In genomic region chr11:1852271-1852877, GRCh38 we compare ENCODE assay signal across 12 cellular contexts. TPM values are rescaled to one million over a fixed set of nuclear protein-coding genes. Genes with fewer than 3 reads are reported as not detected.
DNase-seq lines count a peak whose midpoint lies in the region; ATAC-seq, FAIRE-seq and TF ChIP-seq lines count a peak whose summit lies in the region.
"Had no signal": no experiment of that assay in that cellular context is flagged by ENCODE, and none has a peak within 500 bp of the region (broad histone marks: within the 10 kb centered on the region; RNA-seq: fewer than 3 reads in every experiment).

No MANE protein-coding gene starts in this region.

- BruUV-seq in Caco-2 (replicated peaks; lab: Mats Ljungman, UMichigan): no TSS peak

- no peaks in the 10 kb centered on the region for H3K36me3 ChIP-seq in CD8-positive, alpha-beta T cell (ENCODE audit: insufficient read depth, low read length)
- H3K36me3 ChIP-seq in Caco-2 (ENCODE audit: control insufficient read depth, insufficient read depth, low read length): no peaks in the 10 kb centered on the region

- POLR2A ChIA-PET in CD8-positive, alpha-beta T cell (lab: Charles Lee): interaction anchor here (0.6 to 5.3 kb wide), 11 partner anchors 15 to 158 kb away, joined by 3 to 34 read pairs (median 3); no protein-coding TSS in a partner anchor
- POLR2A ChIA-PET in Caco-2 (lab: Charles Lee): no interaction called here

- no peaks in the 10 kb centered on the region for H3K9me3 ChIP-seq in CD8-positive, alpha-beta T cell (ENCODE audit: low read length)
- no peaks in the 10 kb centered on the region for H3K9me3 ChIP-seq in T-helper 17 cell (ENCODE audit: control insufficient read depth, low read length, poor library complexity, severe bottlenecking)
- no peaks in the 10 kb centered on the region for H3K9me3 ChIP-seq in mononuclear cell (ENCODE audit: low read depth, low read length)
- no peaks in the 10 kb centered on the region for H3K9me3 ChIP-seq in Caco-2

- peak overlapping the region; percentile 94 for H3K4me3 Mint-ChIP-seq in CD8-positive, alpha-beta T cell
- H3K4me3 Mint-ChIP-seq in T-helper 17 cell (peak overlapping the region; percentile 100), Caco-2 (ENCODE audit: unreplicated experiment) (no peak overlapping the region)

- no peak for FAIRE-seq in frontal cortex (lab: Jason Lieb, UNC)

- H3K27me3 Mint-ChIP-seq in CD8-positive, alpha-beta T cell (ENCODE audit: low read depth): no peaks in the 10 kb centered on the region
- H3K27me3 Mint-ChIP-seq in T-helper 17 cell: no peaks in the 10 kb centered on the region
- H3K27me3 Mint-ChIP-seq in Caco-2 (ENCODE audit: insufficient read depth, unreplicated experiment): no peaks in the 10 kb centered on the region

- CTCF ChIA-PET in CD8-positive, alpha-beta T cell (lab: Charles Lee): interaction anchor here (0.8 to 8.3 kb wide), 10 partner anchors 11 to 301 kb away, joined by 3 to 74 read pairs (median 4); partner anchors contain the start of genes SYT8 and TNNI2
- CTCF ChIA-PET in Caco-2 (lab: Charles Lee): no interaction called here

- peaks cover 79% of the 10 kb centered on the region for H3K4me1 ChIP-seq in CD8-positive, alpha-beta T cell (ENCODE audit: insufficient read depth, low read length)
- H3K4me1 ChIP-seq in mononuclear cell (ENCODE audit: insufficient read depth, low read length) (peaks cover 91% of the 10 kb centered on the region), Caco-2 (no peaks in the 10 kb centered on the region)

- DNase-seq in CD8-positive, alpha-beta T cell: no peak
- DNase-seq in T-helper 17 cell (no peak), cerebellar nuclear complex (lab: John Stamatoyannopoulos, UW) (no peak), frontal cortex (ENCODE audit: low spot score in 2 of 2) (no peak), HUDEP-2 (lab: John Stamatoyannopoulos, UW; ENCODE audit: unreplicated experiment in 76 of 76) (no peak), Caco-2 (no peak)
- DNase-seq: foreskin fibroblast had no signal

- H3K27ac ChIP-seq in CD8-positive, alpha-beta T cell (ENCODE audit: low read depth, low read length): peak overlapping the region; percentile 91

- H3K36me3 Mint-ChIP-seq in CD8-positive, alpha-beta T cell: peaks cover 17% of the 10 kb centered on the region
- H3K36me3 Mint-ChIP-seq in T-helper 17 cell (ENCODE audit: low read depth): peaks cover 4% of the 10 kb centered on the region
- H3K36me3 Mint-ChIP-seq in Caco-2 (ENCODE audit: insufficient read depth, unreplicated experiment): no peaks in the 10 kb centered on the region

- ATAC-seq in CD8-positive, alpha-beta T cell: no peak
- ATAC-seq in GM21515 (IDR thresholded peaks at IDR 0.05; ENCODE audit: unreplicated experiment): peak; percentile 0
- ATAC-seq in T-helper 17 cell: no peak

- H3K27me3 ChIP-seq in CD8-positive, alpha-beta T cell (ENCODE audit: insufficient read depth, low read length): no peaks in the 10 kb centered on the region
- H3K27me3 ChIP-seq in mononuclear cell (ENCODE audit: insufficient read depth, low read length) (no peaks in the 10 kb centered on the region), Caco-2 (replicated peaks; ENCODE audit: control insufficient read depth, insufficient read depth, low read length) (no peaks in the 10 kb centered on the region)

- H3K27ac Mint-ChIP-seq in CD8-positive, alpha-beta T cell: peak overlapping the region; percentile 92
- H3K27ac Mint-ChIP-seq in T-helper 17 cell (peak overlapping the region; percentile 99), Caco-2 (ENCODE audit: unreplicated experiment) (no peak overlapping the region)

- H3K4me3 ChIP-seq in CD8-positive, alpha-beta T cell (ENCODE audit: low read depth, low read length): peak overlapping the region; percentile 100
- peak overlapping the region; percentile 88 for H3K4me3 ChIP-seq in mononuclear cell (ENCODE audit: low read length)
- H3K4me3 ChIP-seq in Caco-2 (ENCODE audit: low read depth, low read length): no peak overlapping the region

- intact Hi-C loops in CD8-positive, alpha-beta T cell (cut with DNase I, micrococcal nuclease): loop anchor here (2.0 to 10.0 kb wide), 4 partner anchors 18 to 542 kb away; no protein-coding TSS in a partner anchor
- intact Hi-C loops in Caco-2 (cut with micrococcal nuclease; ENCODE audit: unreplicated experiment): no loop called here

- peaks cover 66% of the 10 kb centered on the region for H3K4me1 Mint-ChIP-seq in CD8-positive, alpha-beta T cell (ENCODE audit: low read depth)
- peaks cover 39% of the 10 kb centered on the region for H3K4me1 Mint-ChIP-seq in T-helper 17 cell
- no peaks in the 10 kb centered on the region for H3K4me1 Mint-ChIP-seq in Caco-2 (ENCODE audit: low read depth, unreplicated experiment)

- H3K9me3 Mint-ChIP-seq in CD8-positive, alpha-beta T cell: no peaks in the 10 kb centered on the region
- H3K9me3 Mint-ChIP-seq in Caco-2 (ENCODE audit: unreplicated experiment): no peaks in the 10 kb centered on the region

- TF ChIP-seq CTCF in CD8-positive, alpha-beta T cell (IDR thresholded peaks at IDR 0.05): no peak
- TF ChIP-seq CTCF in Caco-2 (IDR thresholded peaks at IDR 0.05; ENCODE audit: insufficient read depth in 1 of 2, low read depth in 1 of 2, low read length in 1 of 2, severe bottlenecking in 1 of 2, unreplicated experiment in 1 of 2): no peak

RNA-seq across cellular contexts. Expression of gene LSP1, which starts 0.5 kb away (rescaled TPM):
- total RNA-seq in CD8-positive, alpha-beta T cell: 100 to 1,000 TPM; 190 to 191 TPM
- total RNA-seq in T-helper 17 cell (100 to 1,000 TPM; 297 to 299 TPM), mononuclear cell (357 TPM), frontal cortex (0.82 TPM), Caco-2 (2022) (1.5 TPM in 1 of 2 replicates, not detected in the other)

RNA-seq across cellular contexts. Expression of gene TNNI2, which starts 13.6 kb away (rescaled TPM):
- under 1 TPM in 1 of 2 experiments, not detected in 1; 0.60 TPM for total RNA-seq in CD8-positive, alpha-beta T cell
- total RNA-seq in T-helper 17 cell (not detected), mononuclear cell (8.6 TPM), frontal cortex (not detected), Caco-2 (2022) (5.7 and 8.6 TPM in 2 replicates)
- total RNA-seq: M059J; T-helper 1 cell treated with Interleukin-12 subunit alpha and Interleukin-12 subunit beta and Interleukin-4 antibody, amounts not matched to agents 30 ng/mL and 1 ng/mL, for 36 hours had no signal

RNA-seq across cellular contexts. Expression of gene SYT8, which starts 17.6 kb away (rescaled TPM):
- not detected for total RNA-seq in CD8-positive, alpha-beta T cell
- not detected for total RNA-seq in T-helper 17 cell
- total RNA-seq in mononuclear cell: not detected
- total RNA-seq in frontal cortex: not detected
- total RNA-seq in Caco-2 (2022): 11.3 and 14.9 TPM in 2 replicates
- total RNA-seq: M059J; T-helper 1 cell treated with Interleukin-12 subunit alpha and Interleukin-12 subunit beta and Interleukin-4 antibody, amounts not matched to agents 30 ng/mL and 1 ng/mL, for 36 hours had no signal

RNA-seq across cellular contexts. Expression of gene PRR33, which starts 39.3 kb away (rescaled TPM):
- not detected for total RNA-seq in CD8-positive, alpha-beta T cell
- not detected for total RNA-seq in T-helper 17 cell
- not detected for total RNA-seq in mononuclear cell
- total RNA-seq in frontal cortex: not detected
- total RNA-seq in Caco-2 (2022): not detected in 2 replicates
- total RNA-seq: lower leg skin; M059J; T-helper 1 cell treated with Interleukin-12 subunit alpha and Interleukin-12 subunit beta and Interleukin-4 antibody, amounts not matched to agents 30 ng/mL and 1 ng/mL, for 36 hours had no signal

Comparison
In these comparisons a context has a peak if more than half of its experiments do, and no peak if none do; other contexts are left out.
1. RNA of gene LSP1, which starts 0.5 kb away (total RNA-seq): 357 TPM in mononuclear cell (single experiment), 297 to 299 TPM in T-helper 17 cell and 190 to 191 TPM in CD8-positive, alpha-beta T cell; 0.82 TPM in frontal cortex (single experiment) and 1.5 TPM in Caco-2; every median in the first group is over 10 times any median in the second.
2. RNA of gene SYT8, which starts 17.6 kb away (total RNA-seq): 11.3 to 14.9 TPM in Caco-2; not detected in CD8-positive, alpha-beta T cell, not detected in T-helper 17 cell, not detected in mononuclear cell (single experiment) and not detected in frontal cortex (single experiment); every median in the first group is over 10 times any median in the second.